8 cellular contexts compared by ENCODE assay signal in genomic region chr3:50322386-50323091, GRCh38. TPM values are rescaled to one million over a fixed set of nuclear protein-coding genes. Genes with fewer than 3 reads are reported as not detected.
DNase-seq lines count a peak whose midpoint lies in the region; ATAC-seq and TF ChIP-seq lines count a peak whose summit lies in the region.

HYAL2 (minus strand) TSS chr3:50322745; CDS start chr3:50320489, 2,256 bp downstream.

- H3K27me3 ChIP-seq in BJ (ENCODE audit: control insufficient read depth, insufficient read depth, low read length): no peaks in the 10 kb centered on the region
- no peaks in the 10 kb centered on the region for H3K27me3 ChIP-seq in mammary epithelial cell (ENCODE audit: insufficient read depth, low read length)
- no peaks in the 10 kb centered on the region for H3K27me3 ChIP-seq in left lung
- no peaks in the 10 kb centered on the region for H3K27me3 ChIP-seq in suprapubic skin

- H3K27ac ChIP-seq in mammary epithelial cell (ENCODE audit: insufficient read depth, low read depth, low read length) (peak within 1 kb of the TSS; percentile 98), left lung (peak within 1 kb of the TSS; percentile 90 to 93), suprapubic skin (peak within 1 kb of the TSS; percentile 96)

- H2AFZ ChIP-seq in mammary epithelial cell (ENCODE audit: low read depth, low read length): peak within 1 kb of the TSS; percentile 93

- peaks cover 51% of the 10 kb centered on the region for H3K79me2 ChIP-seq in mammary epithelial cell (ENCODE audit: insufficient read depth, low read length)

- DNase-seq in BJ (ENCODE audit: low read depth) (no peak), M059J (ENCODE audit: low read depth) (no peak), mammary epithelial cell (no peak), left lung (peak in 1 of 2 donors; percentile 67), suprapubic skin (ENCODE audit: low spot score in 2 of 2) (no peak), NCI-H187 (lab: John Stamatoyannopoulos, UW) (no peak), hepatic stellate cell (ENCODE audit: low spot score) (no peak)
- DNase-seq in stimulated activated CD8-positive, alpha-beta memory T cell treated with anti-CD3 and anti-CD28 coated beads, Interleukin-4, amount 100 ng/mL, for 48 hours: no peak

- H3K36me3 ChIP-seq in BJ (ENCODE audit: control insufficient read depth, insufficient read depth, low read length) (peaks cover 15% of the 10 kb centered on the region), mammary epithelial cell (ENCODE audit: insufficient read depth, low read length) (no peaks in the 10 kb centered on the region), left lung (peaks cover 0 to 42% of the 10 kb centered on the region in 2 donors), suprapubic skin (peaks cover 31% of the 10 kb centered on the region)

- TF ChIP-seq CTCF in BJ (IDR thresholded peaks at IDR 0.05; ENCODE audit: insufficient read depth, low read depth, low read length) (no peak), mammary epithelial cell (conservative IDR thresholded peaks at IDR 0.05 in 1 of 2, IDR thresholded peaks at IDR 0.05 in 1 of 2; ENCODE audit: extremely low read depth in 1 of 2, insufficient read depth in 1 of 2, low read depth in 1 of 2, low read length in 2 of 2) (no peak), left lung (IDR thresholded peaks at IDR 0.05) (no peak), suprapubic skin (IDR thresholded peaks at IDR 0.05) (no peak)

- intact Hi-C loops in mammary epithelial cell (cut with micrococcal nuclease) (no loop called here), left lung (cut with DNase I) (no loop called here)

- H4K20me1 ChIP-seq in mammary epithelial cell (ENCODE audit: insufficient read depth, low read length): no peaks in the 10 kb centered on the region

- TF ChIP-seq EP300 in suprapubic skin (IDR thresholded peaks at IDR 0.05): no peak

- in situ Hi-C loops in mammary epithelial cell (cut with MboI; ENCODE audit: low sequenced_read_pairs in 2 of 2): loop anchor here in 1 of 2 donors (10.0 kb wide), 1 partner anchor 48 kb away; the partner anchor contains the start of gene LSMEM2

- POLR2A ChIA-PET in BJ (lab: Charles Lee): no interaction called here

- H3K4me1 ChIP-seq in mammary epithelial cell (ENCODE audit: insufficient read depth, low read length) (peaks cover 47% of the 10 kb centered on the region), left lung (peaks cover 44 to 89% of the 10 kb centered on the region in 2 donors), suprapubic skin (peaks cover 84% of the 10 kb centered on the region)

- H3K9me3 ChIP-seq in mammary epithelial cell (replicated peaks; ENCODE audit: insufficient read depth, low read length) (no peaks in the 10 kb centered on the region), left lung (no peaks in the 10 kb centered on the region), suprapubic skin (no peaks in the 10 kb centered on the region)

- TF ChIP-seq POLR2A in suprapubic skin (IDR thresholded peaks at IDR 0.05): no peak

- H3K9ac ChIP-seq in mammary epithelial cell (ENCODE audit: insufficient read depth, low read length): peak within 1 kb of the TSS; percentile 91

- H3K4me3 ChIP-seq in BJ (ENCODE audit: low read depth, low read length) (peak within 1 kb of the TSS; percentile 53), mammary epithelial cell (replicated peaks in 1 of 3; ENCODE audit: insufficient read depth in 1 of 3, low read depth in 2 of 3, low read length in 3 of 3) (peak within 1 kb of the TSS; percentile 43 to 72 (median 64)), left lung (peak within 1 kb of the TSS; percentile 76 to 91), suprapubic skin (peak within 1 kb of the TSS; percentile 93)

- dilution Hi-C loops in mammary epithelial cell (cut with HindIII; ENCODE audit: low sequenced_read_pairs): no loop called here

- WGBS in mammary epithelial cell (ENCODE audit: low coverage, missing lambda C conversion rate): 77% methylated on average over 11 of the region's 31 CpGs
- WGBS in suprapubic skin: 44% methylated on average over 16 of the region's 31 CpGs

- peak; percentile 2 for ATAC-seq in left lung

- H3K4me2 ChIP-seq in mammary epithelial cell (ENCODE audit: insufficient read depth, low read depth, low read length): peak within 1 kb of the TSS; percentile 95

- CTCF ChIA-PET in BJ (lab: Yijun Ruan, JAX): interaction anchor here (0.9 to 3.0 kb wide), 12 partner anchors 7 to 220 kb away, joined by 3 to 20 read pairs (median 4); partner anchors contain the start of genes HYAL3, LSMEM2 and NAA80
- CTCF ChIA-PET in mammary epithelial cell (lab: Charles Lee; ENCODE audit: low non-redundant PET): no interaction called here

- no TSS peak for BruUV-seq in mammary epithelial cell (replicated peaks; lab: Mats Ljungman, UMichigan)

RNA-seq across cellular contexts. Expression of gene HYAL2, which starts in this region (rescaled TPM):
- polyA plus RNA-seq in BJ (2011; rRNA removed): 40.4 and 63.2 TPM in 2 replicates
- 20.4 and 30.5 TPM in 2 replicates for polyA minus RNA-seq in BJ (2011; rRNA and poly(A)+ RNA removed)
- 48.2 and 59.5 TPM in 2 replicates for total RNA-seq in M059J (2014; rRNA removed; shearing (Covaris generic))
- 10 to 100 TPM; 37.0 to 65.5 TPM for total RNA-seq in mammary epithelial cell
- 77.9 TPM for polyA plus RNA-seq in mammary epithelial cell
- 56.5 TPM for polyA minus RNA-seq in mammary epithelial cell
- total RNA-seq in left lung: 100 to 1,000 TPM; 119 to 171 TPM
- total RNA-seq in suprapubic skin: 10 to 100 TPM; 47.7 to 87.0 (median 80.3) TPM
